Comparison of ENCODE assay signal across 22 cellular contexts in genomic region chr12:113374823-113375428, GRCh38. TPM values are rescaled to one million over a fixed set of nuclear protein-coding genes. Genes with fewer than 3 reads are reported as not detected.
DNase-seq lines count a peak whose midpoint lies in the region; ATAC-seq, FAIRE-seq and TF ChIP-seq lines count a peak whose summit lies in the region.
"Had no signal": no experiment of that assay in that cellular context is flagged by ENCODE, and none has a peak within 500 bp of the region (broad histone marks: within the 10 kb centered on the region; RNA-seq: fewer than 3 reads in every experiment).

No MANE protein-coding gene starts in this region.

- TF ChIP-seq POLR2A in K562 (conservative IDR thresholded peaks at IDR 0.05) = no peak

- no peaks in the 10 kb centered on the region for H3K9me1 ChIP-seq in K562 (ENCODE audit: control insufficient read depth, insufficient read depth, low read length)

- peaks cover 61% of the 10 kb centered on the region; the same call in 2 of the 3 replicates for H3K36me3 ChIP-seq in K562 (ENCODE audit: control insufficient read depth, insufficient read depth, low read length)

- no peak overlapping the region for H3K9ac ChIP-seq in K562 (ENCODE audit: insufficient read depth in 1 of 2, low read depth in 2 of 2, low read length in 2 of 2)
- H3K9ac ChIP-seq: GM23248 had no signal

- no peak overlapping the region for H3K27ac ChIP-seq in K562 (ENCODE audit: extremely low read depth, low read depth, low read length)
- H3K27ac ChIP-seq: GM23248, HL-60 had no signal

- no peak overlapping the region for H2AFZ ChIP-seq in K562 (ENCODE audit: low read depth, low read length)
- H2AFZ ChIP-seq: GM23248 had no signal

- TF ChIP-seq RAD21 in K562 (CRISPR knock-in tag; conservative IDR thresholded peaks at IDR 0.05 in 1 of 2, IDR thresholded peaks at IDR 0.05 in 1 of 2) = no peak

- H3K27me3 ChIP-seq in K562 (ENCODE audit: control insufficient read depth in 2 of 2, insufficient read depth in 2 of 2, low read length in 2 of 2) = no peaks in the 10 kb centered on the region

- H3K4me1 ChIP-seq in K562 (replicated peaks in 1 of 2; ENCODE audit: control insufficient read depth in 2 of 2, insufficient read depth in 2 of 2, low read length in 2 of 2) = peaks cover 5 to 14% of the 10 kb centered on the region in 2 experiments; a peak in 3 of 5 replicates
- H3K4me1 ChIP-seq: Caco-2, HAP-1 had no signal

- TF ChIP-seq CTCF in GM13977 (IDR thresholded peaks at IDR 0.05; ENCODE audit: extremely low read depth, insufficient read depth, missing control alignments) (no peak), K562 (IDR thresholded peaks at IDR 0.05 in 2 of 3, conservative IDR thresholded peaks at IDR 0.05 in 1 of 3; ENCODE audit: insufficient read depth in 2 of 3, low read depth in 1 of 3, low read length in 3 of 3) (no peak)

- no peak for TF ChIP-seq EP300 in K562 (IDR thresholded peaks at IDR 0.05; ENCODE audit: low read length)

- POLR2A ChIA-PET in K562 (lab: Yijun Ruan, JAX) = interaction anchor here (0.8 kb wide), 1 partner anchor 63 kb away, joined by 3 read pairs; no protein-coding TSS in a partner anchor

- DNase-seq in AG20443 (ENCODE audit: low spot score) (peak; percentile 5), GM13977 (ENCODE audit: low spot score) (peak; percentile 5), K562 (ENCODE audit: extremely low read depth in 1 of 4, low spot score in 3 of 4) (no peak), cortex of kidney (lab: John Stamatoyannopoulos, UW) (no peak)
- DNase-seq: 8988T; C1 segment of cervical spinal cord; Caco-2; CD4-positive, alpha-beta T cell; GM23248; IMR-90; KBM-7 had no signal

- WGBS in K562 (ENCODE audit: insufficient coverage, low coverage, missing lambda C conversion rate) = 82% methylated on average over 4 of the region's 4 CpGs

- H3K4me2 ChIP-seq in K562 (ENCODE audit: insufficient read depth, low read length) = no peak overlapping the region

- no peaks in the 10 kb centered on the region for H3K9me3 ChIP-seq in K562 (replicated peaks; ENCODE audit: control insufficient read depth, insufficient read depth, low read depth, low read length)
- H3K9me3 ChIP-seq: Caco-2, HAP-1 had no signal

- in situ Hi-C loops in GM13977 (cut with MboI; ENCODE audit: low pct_unique_long_range_greater_than_20kb, low sequenced_read_pairs, unreplicated experiment) = no loop called here
- in situ Hi-C loops in K562 (cut with MboI) = no loop called here

- 0 out of 2 replicates have a peak, but pooled peaks cover 3% of the 10 kb centered on the region for H4K20me1 ChIP-seq in K562 (replicated peaks; ENCODE audit: control insufficient read depth, insufficient read depth, low read length)

- H3K79me2 ChIP-seq in K562 (ENCODE audit: control insufficient read depth, insufficient read depth, low read length) = no peaks in the 10 kb centered on the region

- FAIRE-seq in K562 (lab: Jason Lieb, UNC) = no peak
- FAIRE-seq: D721Med, G401.6, GM12891, GM18507 had no signal

- intact Hi-C loops in K562 (cut with micrococcal nuclease) = no loop called here

- BruUV-seq in K562 (replicated peaks; lab: Mats Ljungman, UMichigan) = no TSS peak

- ATAC-seq in K562 (no peak), HG03159 (IDR thresholded peaks at IDR 0.05; ENCODE audit: unreplicated experiment) (no peak)

- H3K4me3 ChIP-seq in K562 = no peak overlapping the region
- H3K4me3 ChIP-seq: GM23248, HAP-1 had no signal

- CTCF ChIA-PET in K562 (lab: Yijun Ruan, JAX; ENCODE audit: low intra/inter-chr PET ratio) = no interaction called here

TF ChIP-seq in K562, 482 proteins besides CTCF, POLR2A, EP300 and RAD21:
- TF ChIP-seq ZNF121 (CRISPR knock-in tag; conservative IDR thresholded peaks at IDR 0.05) (peak; percentile 76), MXI1 (IDR thresholded peaks at IDR 0.05; ENCODE audit: low read depth, low read length) (no peak)

RNA-seq across cellular contexts. Expression of gene PLBD2, which starts 16.5 kb away (rescaled TPM):
- total RNA-seq in K562 (2011; cell fraction: chromatin; rRNA removed; ENCODE audit: low replicate concordance) = 26.2 and 43.8 TPM in 2 replicates
- 42.6 and 46.5 TPM in 2 replicates for total RNA-seq in K562 (2011; cell fraction: nucleolus; rRNA removed)
- 41.1 and 61.7 TPM in 2 replicates for total RNA-seq in K562 (2011; cell fraction: nucleoplasm; rRNA removed)
- total RNA-seq in K562 (2014; rRNA removed) (7.2 and 9.1 TPM in 2 replicates), K562 (2014; rRNA removed; fragmentation: Illumina TruSeq; extraction: Trizol) (1.3 and 2.4 TPM in 2 replicates), K562 (2015; rRNA removed; fragmentation: Illumina TruSeq; extraction: Trizol) (4.1 and 4.4 TPM in 2 replicates), K562 (2021) (33.1 and 37.4 TPM in 2 replicates)
- polyA plus RNA-seq in K562 (2011; rRNA removed) (5.5 and 7.8 TPM in 2 replicates), K562 (2014; fragmentation: Illumina TruSeq; extraction: Trizol) (31.3 and 33.7 TPM in 2 replicates), K562 (2014; fragmentation: Nextera tagmentation; extraction: Ambion mirVana) (1 to 10 TPM; 5.0 to 6.0 TPM), K562 (2014; rRNA removed) (16.4 and 17.6 TPM in 2 replicates)
- 11.4 and 15.3 TPM in 2 replicates for polyA plus RNA-seq in K562 (2011; cell fraction: cytosol; rRNA removed)
- 8.5 and 11.2 TPM in 2 replicates for polyA plus RNA-seq in K562 (2011; cell fraction: nucleus; rRNA removed)
- polyA plus RNA-seq in K562 (2012) = 18.7 and 28.0 TPM in 2 replicates
- polyA minus RNA-seq in K562 (2011; rRNA and poly(A)+ RNA removed) = 7.4 and 11.0 TPM in 2 replicates
- 21.5 and 26.5 TPM in 2 replicates for polyA minus RNA-seq in K562 (2011; cell fraction: cytosol; rRNA and poly(A)+ RNA removed)
- 6.9 and 7.3 TPM in 2 replicates for polyA minus RNA-seq in K562 (2011; cell fraction: nucleus; rRNA and poly(A)+ RNA removed)

RNA-seq across cellular contexts. Expression of gene SDS, which starts 28.8 kb away (rescaled TPM):
- total RNA-seq in K562 (2011; cell fraction: chromatin; rRNA removed; ENCODE audit: low replicate concordance) = not detected in 2 replicates
- not detected in 2 replicates for total RNA-seq in K562 (2011; cell fraction: nucleolus; rRNA removed)
- not detected in 2 replicates for total RNA-seq in K562 (2011; cell fraction: nucleoplasm; rRNA removed)
- total RNA-seq in K562 (2014; rRNA removed) (0.24 TPM in 1 of 2 replicates, not detected in the other), K562 (2014; rRNA removed; fragmentation: Illumina TruSeq; extraction: Trizol) (0.07 TPM in 1 of 2 replicates, not detected in the other), K562 (2015; rRNA removed; fragmentation: Illumina TruSeq; extraction: Trizol) (0.60 and 1.1 TPM in 2 replicates), K562 (2021) (0.18 and 0.22 TPM in 2 replicates)
- polyA plus RNA-seq in K562 (2011; rRNA removed) (0.07 TPM in 1 of 2 replicates, not detected in the other), K562 (2014; fragmentation: Illumina TruSeq; extraction: Trizol) (0.09 and 0.10 TPM in 2 replicates), K562 (2014; fragmentation: Nextera tagmentation; extraction: Ambion mirVana) (under 1 TPM; 0.07 to 0.23 TPM), K562 (2014; rRNA removed) (0.15 and 0.30 TPM in 2 replicates)
- polyA plus RNA-seq in K562 (2011; cell fraction: cytosol; rRNA removed) = 0.10 TPM in 1 of 2 replicates, not detected in the other
- polyA plus RNA-seq in K562 (2011; cell fraction: nucleus; rRNA removed) = 0.48 TPM in 1 of 2 replicates, not detected in the other
- polyA plus RNA-seq in K562 (2012) = 0.22 and 0.34 TPM in 2 replicates
- not detected in 2 replicates for polyA minus RNA-seq in K562 (2011; rRNA and poly(A)+ RNA removed)
- polyA minus RNA-seq in K562 (2011; cell fraction: cytosol; rRNA and poly(A)+ RNA removed) = not detected in 2 replicates
- polyA minus RNA-seq in K562 (2011; cell fraction: nucleus; rRNA and poly(A)+ RNA removed) = not detected in 2 replicates
- total RNA-seq: A673; B cell; Caco-2; CD4-positive, alpha-beta T cell; GM23248; H4; IMR-90 had no signal
- polyA plus RNA-seq: AG04450, GM23248, IMR-90 had no signal

RNA-seq across cellular contexts. Expression of gene SLC8B1, which starts 40.0 kb away (rescaled TPM):
- 58.8 and 108 TPM in 2 replicates for total RNA-seq in K562 (2011; cell fraction: chromatin; rRNA removed; ENCODE audit: low replicate concordance)
- 66.5 and 71.5 TPM in 2 replicates for total RNA-seq in K562 (2011; cell fraction: nucleolus; rRNA removed)
- total RNA-seq in K562 (2011; cell fraction: nucleoplasm; rRNA removed) = 58.5 and 61.2 TPM in 2 replicates
- total RNA-seq in K562 (2014; rRNA removed) = 18.5 and 26.3 TPM in 2 replicates
- total RNA-seq in K562 (2014; rRNA removed; fragmentation: Illumina TruSeq; extraction: Trizol) = 12.6 and 18.1 TPM in 2 replicates
- 21.0 and 21.2 TPM in 2 replicates for total RNA-seq in K562 (2015; rRNA removed; fragmentation: Illumina TruSeq; extraction: Trizol)
- total RNA-seq in K562 (2021) = 31.8 and 34.1 TPM in 2 replicates
- polyA plus RNA-seq in K562 (2011; rRNA removed) = 18.2 and 25.0 TPM in 2 replicates
- 35.8 and 50.0 TPM in 2 replicates for polyA plus RNA-seq in K562 (2011; cell fraction: cytosol; rRNA removed)
- polyA plus RNA-seq in K562 (2011; cell fraction: nucleus; rRNA removed) = 70.2 and 99.8 TPM in 2 replicates
- polyA plus RNA-seq in K562 (2012) = 20.5 and 24.5 TPM in 2 replicates
- polyA plus RNA-seq in K562 (2014; fragmentation: Illumina TruSeq; extraction: Trizol) = 23.0 and 24.1 TPM in 2 replicates
- under 1 TPM; 0.86 to 0.87 TPM for polyA plus RNA-seq in K562 (2014; fragmentation: Nextera tagmentation; extraction: Ambion mirVana)
- polyA plus RNA-seq in K562 (2014; rRNA removed) = 25.2 and 26.5 TPM in 2 replicates
- 19.1 and 29.2 TPM in 2 replicates for polyA minus RNA-seq in K562 (2011; rRNA and poly(A)+ RNA removed)
- polyA minus RNA-seq in K562 (2011; cell fraction: cytosol; rRNA and poly(A)+ RNA removed) = 18.6 and 20.4 TPM in 2 replicates
- 27.6 and 36.0 TPM in 2 replicates for polyA minus RNA-seq in K562 (2011; cell fraction: nucleus; rRNA and poly(A)+ RNA removed)

RNA-seq across cellular contexts. Expression of gene SDSL, which starts 47.3 kb away (rescaled TPM):
- total RNA-seq in K562 (2011; cell fraction: chromatin; rRNA removed; ENCODE audit: low replicate concordance) = 3.2 and 9.7 TPM in 2 replicates
- total RNA-seq in K562 (2011; cell fraction: nucleolus; rRNA removed) = 6.1 and 7.5 TPM in 2 replicates
- total RNA-seq in K562 (2011; cell fraction: nucleoplasm; rRNA removed) = 7.0 and 15.4 TPM in 2 replicates
- total RNA-seq in K562 (2014; rRNA removed) (7.4 and 9.1 TPM in 2 replicates), K562 (2014; rRNA removed; fragmentation: Illumina TruSeq; extraction: Trizol) (1.1 and 1.7 TPM in 2 replicates), K562 (2015; rRNA removed; fragmentation: Illumina TruSeq; extraction: Trizol) (6.3 and 7.8 TPM in 2 replicates), K562 (2021) (8.4 and 9.1 TPM in 2 replicates)
- polyA plus RNA-seq in K562 (2011; rRNA removed) (9.8 and 10.9 TPM in 2 replicates), K562 (2014; fragmentation: Illumina TruSeq; extraction: Trizol) (3.0 and 7.1 TPM in 2 replicates), K562 (2014; fragmentation: Nextera tagmentation; extraction: Ambion mirVana) (1 to 10 TPM in 1 of 2 experiments, under 1 TPM in 1; 0.31 to 2.0 TPM), K562 (2014; rRNA removed) (11.0 and 13.4 TPM in 2 replicates)
- 13.4 and 29.5 TPM in 2 replicates for polyA plus RNA-seq in K562 (2011; cell fraction: cytosol; rRNA removed)
- 5.6 and 8.8 TPM in 2 replicates for polyA plus RNA-seq in K562 (2011; cell fraction: nucleus; rRNA removed)
- polyA plus RNA-seq in K562 (2012) = 15.2 and 23.6 TPM in 2 replicates
- 2.8 and 3.7 TPM in 2 replicates for polyA minus RNA-seq in K562 (2011; rRNA and poly(A)+ RNA removed)
- polyA minus RNA-seq in K562 (2011; cell fraction: cytosol; rRNA and poly(A)+ RNA removed) = 5.2 and 5.9 TPM in 2 replicates
- polyA minus RNA-seq in K562 (2011; cell fraction: nucleus; rRNA and poly(A)+ RNA removed) = 5.4 and 6.6 TPM in 2 replicates

Comparison
In these comparisons a context has a peak if more than half of its experiments do, and no peak if none do; other contexts are left out.
1. DNase-seq: peak in AG20443 (single experiment) and GM13977 (single experiment); none in K562 (0 of 4) and cortex of kidney (single experiment).